ENCODE assay signal across 1 cellular context in the genomic region with DNA sequence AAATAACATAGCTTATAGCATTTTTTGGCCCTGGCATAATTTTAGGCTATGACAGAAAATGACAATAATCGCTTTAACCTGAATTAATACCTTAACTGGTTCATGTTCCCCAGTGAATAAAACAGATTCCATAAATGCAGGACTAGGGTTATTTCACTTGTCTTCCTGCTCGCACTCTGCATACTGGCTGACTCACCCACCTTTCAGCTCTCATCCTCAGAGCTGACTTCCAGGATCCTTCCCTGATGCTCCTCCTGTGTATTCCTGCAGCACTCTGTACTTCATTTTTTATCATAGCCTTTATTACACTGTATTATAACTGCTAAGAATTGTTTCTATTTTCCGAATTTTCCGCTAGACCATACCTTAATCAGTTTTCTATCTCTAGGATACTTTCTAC.
TF ChIP-seq lines count a peak whose summit lies in the region.

No MANE protein-coding gene starts in this region.

TF ChIP-seq in WTC11, 78 proteins besides CTCF, POLR2A, EP300 and RAD21 (continued from another document):
- no peak for TF ChIP-seq NFE2L1 (CRISPR knock-in tag; IDR thresholded peaks at IDR 0.05)
- no peak for TF ChIP-seq MAX (CRISPR knock-in tag; IDR thresholded peaks at IDR 0.05)
- TF ChIP-seq, protein P1, sequence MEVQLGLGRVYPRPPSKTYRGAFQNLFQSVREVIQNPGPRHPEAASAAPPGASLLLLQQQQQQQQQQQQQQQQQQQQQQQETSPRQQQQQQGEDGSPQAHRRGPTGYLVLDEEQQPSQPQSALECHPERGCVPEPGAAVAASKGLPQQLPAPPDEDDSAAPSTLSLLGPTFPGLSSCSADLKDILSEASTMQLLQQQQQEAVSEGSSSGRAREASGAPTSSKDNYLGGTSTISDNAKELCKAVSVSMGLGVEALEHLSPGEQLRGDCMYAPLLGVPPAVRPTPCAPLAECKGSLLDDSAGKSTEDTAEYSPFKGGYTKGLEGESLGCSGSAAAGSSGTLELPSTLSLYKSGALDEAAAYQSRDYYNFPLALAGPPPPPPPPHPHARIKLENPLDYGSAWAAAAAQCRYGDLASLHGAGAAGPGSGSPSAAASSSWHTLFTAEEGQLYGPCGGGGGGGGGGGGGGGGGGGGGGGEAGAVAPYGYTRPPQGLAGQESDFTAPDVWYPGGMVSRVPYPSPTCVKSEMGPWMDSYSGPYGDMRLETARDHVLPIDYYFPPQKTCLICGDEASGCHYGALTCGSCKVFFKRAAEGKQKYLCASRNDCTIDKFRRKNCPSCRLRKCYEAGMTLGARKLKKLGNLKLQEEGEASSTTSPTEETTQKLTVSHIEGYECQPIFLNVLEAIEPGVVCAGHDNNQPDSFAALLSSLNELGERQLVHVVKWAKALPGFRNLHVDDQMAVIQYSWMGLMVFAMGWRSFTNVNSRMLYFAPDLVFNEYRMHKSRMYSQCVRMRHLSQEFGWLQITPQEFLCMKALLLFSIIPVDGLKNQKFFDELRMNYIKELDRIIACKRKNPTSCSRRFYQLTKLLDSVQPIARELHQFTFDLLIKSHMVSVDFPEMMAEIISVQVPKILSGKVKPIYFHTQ (CRISPR knock-in tag; IDR thresholded peaks at IDR 0.05): no peak
- no peak for TF ChIP-seq USF2 (CRISPR knock-in tag; IDR thresholded peaks at IDR 0.05)
